11 cellular contexts compared by ENCODE assay signal in genomic region chr17:66492500-66493123, GRCh38.
DNase-seq lines count a peak whose midpoint lies in the region; TF ChIP-seq lines count a peak whose summit lies in the region.
"Had no signal": no experiment of that assay in that cellular context is flagged by ENCODE, and none has a peak within 500 bp of the region (broad histone marks: within the 10 kb centered on the region; RNA-seq: fewer than 3 reads in every experiment).

No MANE protein-coding gene starts in this region.

- no peak for TF ChIP-seq CTCF in brain microvascular endothelial cell (IDR thresholded peaks at IDR 0.05; ENCODE audit: low read depth, low read length, missing control alignments)

- peak overlapping the region; percentile 82 for H3K27ac ChIP-seq in brain microvascular endothelial cell
- H3K27ac ChIP-seq: thoracic aorta had no signal

- DNase-seq in NCI-H1417 (lab: John Stamatoyannopoulos, UW) (peak; percentile 54 to 85 (median 81)), NCI-H1417 treated with DMSO at 0.1 percent for 48 hours (lab: John Stamatoyannopoulos, UW) (no peak), NCI-H69 (lab: John Stamatoyannopoulos, UW) (peak; percentile 76), brain microvascular endothelial cell (no peak), retina (peak; percentile 22), AG20443 (ENCODE audit: low spot score) (no peak), occipital lobe (lab: John Stamatoyannopoulos, UW) (no peak), SKM-1 (lab: John Stamatoyannopoulos, UW; ENCODE audit: unreplicated experiment) (no peak)
- DNase-seq: dorsolateral prefrontal cortex, NCI-H2029 treated with DMSO at 0.1 percent for 48 hours had no signal

- in situ Hi-C loops in brain microvascular endothelial cell (cut with HindIII; ENCODE audit: low pct_ligation_motif_present, low sequenced_read_pairs) = no loop called here

- no peaks in the 10 kb centered on the region for H3K36me3 ChIP-seq in brain microvascular endothelial cell (replicated peaks)
- H3K36me3 ChIP-seq: thoracic aorta had no signal

- H3K4me3 ChIP-seq in brain microvascular endothelial cell (ENCODE audit: low read depth, low read length) = no peak overlapping the region
- H3K4me3 ChIP-seq: dorsolateral prefrontal cortex, thoracic aorta had no signal

- H3K27me3 ChIP-seq in brain microvascular endothelial cell (replicated peaks) = no peaks in the 10 kb centered on the region
- H3K27me3 ChIP-seq: dorsolateral prefrontal cortex had no signal

Comparison
In these comparisons a context has a peak if more than half of its experiments do, and no peak if none do; other contexts are left out.
1. DNase-seq: peak in NCI-H1417 (3 of 3), NCI-H69 (single experiment) and retina (single experiment); none in NCI-H1417 treated with DMSO at 0.1 percent for 48 hours (single experiment), brain microvascular endothelial cell (single experiment), AG20443 (single experiment), occipital lobe (single experiment) and SKM-1 (single experiment).